ENCODE assay signal across 8 cellular contexts in genomic region chr1:81414417-81415087, GRCh38.
DNase-seq lines count a peak whose midpoint lies in the region; ATAC-seq and TF ChIP-seq lines count a peak whose summit lies in the region.

No MANE protein-coding gene starts in this region.

- WGBS in right lobe of liver (ENCODE audit: insufficient coverage, low coverage, low lambda C conversion rate, missing lambda C conversion rate) = 17% methylated on average over 13 of the region's 13 CpGs
- 24 to 28% methylated on average over 13 of the region's 13 CpGs for WGBS in aorta, 2 donors

- POLR2A ChIA-PET in CD4-positive, alpha-beta memory T cell (lab: Charles Lee; ENCODE audit: partially characterized antibody) = no interaction called here

- no peaks in the 10 kb centered on the region for H3K4me1 ChIP-seq in colonic mucosa
- H3K4me1 ChIP-seq in right lobe of liver = no peaks in the 10 kb centered on the region
- peaks cover 0 to 2% of the 10 kb centered on the region in 2 donors for H3K4me1 ChIP-seq in aorta (ENCODE audit: control insufficient read depth in 1 of 2, insufficient read depth in 2 of 2, low read length in 2 of 2)
- no peaks in the 10 kb centered on the region for H3K4me1 ChIP-seq in CD4-positive, alpha-beta memory T cell (ENCODE audit: insufficient read depth, low read length)

- TF ChIP-seq POLR2A in right lobe of liver (IDR thresholded peaks at IDR 0.05) = no peak

- peak; percentile 1 to 5 for DNase-seq in stimulated activated CD4-positive, alpha-beta T cell treated with anti-CD3 and anti-CD28 coated beads, Interleukin-2, amount 100 ng/mL, for 48 hours
- no peak for DNase-seq in stimulated activated CD4-positive, alpha-beta T cell treated with anti-CD3 and anti-CD28 coated beads, Interleukin-4, amount 100 ng/mL, for 4 hours
- DNase-seq in NCI-H1092 (lab: John Stamatoyannopoulos, UW) (peak; percentile 51), colonic mucosa (peak; percentile 89), right lobe of liver (peak; percentile 60 to 66 (median 65)), aorta (peak; percentile 62 to 84)
- no peak for DNase-seq in CD4-positive, alpha-beta memory T cell

- H3K4me3 ChIP-seq in colonic mucosa (no peak overlapping the region), right lobe of liver (no peak overlapping the region), aorta (ENCODE audit: low read length in 2 of 2) (no peak overlapping the region)
- no peak overlapping the region for H3K4me3 ChIP-seq in CD4-positive, alpha-beta memory T cell (ENCODE audit: low read length in 2 of 2)

- no peak overlapping the region for H3K27ac Mint-ChIP-seq in CD4-positive, alpha-beta memory T cell

- CTCF ChIA-PET in CD4-positive, alpha-beta memory T cell (lab: Charles Lee; ENCODE audit: partially characterized antibody) = no interaction called here

- H3K9me3 Mint-ChIP-seq in CD4-positive, alpha-beta memory T cell = peaks cover 0 to 7% (median 2%) of the 10 kb centered on the region in 8 donors

- no peaks in the 10 kb centered on the region for H3K27me3 ChIP-seq in colonic mucosa
- H3K27me3 ChIP-seq in right lobe of liver = no peaks in the 10 kb centered on the region
- no peaks in the 10 kb centered on the region for H3K27me3 ChIP-seq in aorta (ENCODE audit: control insufficient read depth in 1 of 2, insufficient read depth in 2 of 2, low read length in 1 of 2)
- no peaks in the 10 kb centered on the region for H3K27me3 ChIP-seq in CD4-positive, alpha-beta memory T cell (ENCODE audit: insufficient read depth, low read length)

- peak overlapping the region in 1 of 8 donors; percentile 43 for H3K4me3 Mint-ChIP-seq in CD4-positive, alpha-beta memory T cell

- H3K4me1 Mint-ChIP-seq in CD4-positive, alpha-beta memory T cell = no peaks in the 10 kb centered on the region

- H3K36me3 ChIP-seq in colonic mucosa (no peaks in the 10 kb centered on the region), right lobe of liver (no peaks in the 10 kb centered on the region), aorta (ENCODE audit: control insufficient read depth in 1 of 2, insufficient read depth in 2 of 2, low read length in 1 of 2) (no peaks in the 10 kb centered on the region)
- no peaks in the 10 kb centered on the region for H3K36me3 ChIP-seq in CD4-positive, alpha-beta memory T cell (ENCODE audit: insufficient read depth, low read length)

- peak; percentile 89 for ATAC-seq in HG02588 (IDR thresholded peaks at IDR 0.05; ENCODE audit: unreplicated experiment)
- ATAC-seq in right lobe of liver = peak; percentile 86 to 98 (median 96)
- peak; percentile 87 for ATAC-seq in aorta (ENCODE audit: low FRiP score)

- intact Hi-C loops in colonic mucosa (cut with DNase I) = no loop called here
- intact Hi-C loops in right lobe of liver (cut with DNase I) = no loop called here
- intact Hi-C loops in aorta (cut with DNase I) = no loop called here
- intact Hi-C loops in CD4-positive, alpha-beta memory T cell (cut with micrococcal nuclease) = no loop called here

- H3K27ac ChIP-seq in colonic mucosa = no peak overlapping the region
- no peak overlapping the region for H3K27ac ChIP-seq in right lobe of liver
- H3K27ac ChIP-seq in aorta (ENCODE audit: low read depth in 1 of 2, low read length in 2 of 2) = no peak overlapping the region
- no peak overlapping the region for H3K27ac ChIP-seq in CD4-positive, alpha-beta memory T cell (ENCODE audit: low read depth, low read length)

- H3K36me3 Mint-ChIP-seq in CD4-positive, alpha-beta memory T cell = no peaks in the 10 kb centered on the region

- H3K9me3 ChIP-seq in colonic mucosa = no peaks in the 10 kb centered on the region
- H3K9me3 ChIP-seq in right lobe of liver = no peaks in the 10 kb centered on the region
- H3K9me3 ChIP-seq in aorta (ENCODE audit: control insufficient read depth, low read length) = no peaks in the 10 kb centered on the region
- H3K9me3 ChIP-seq in CD4-positive, alpha-beta memory T cell (ENCODE audit: control insufficient read depth in 1 of 2, low read length in 2 of 2) = no peaks in the 10 kb centered on the region

- TF ChIP-seq CTCF in colonic mucosa (IDR thresholded peaks at IDR 0.05) = peak; percentile 87
- peak; percentile 47 to 70 (median 62) for TF ChIP-seq CTCF in right lobe of liver (IDR thresholded peaks at IDR 0.05)

- no peak overlapping the region for H3K9ac ChIP-seq in colonic mucosa (ENCODE audit: low read depth in 2 of 2, low read length in 2 of 2)

- no peaks in the 10 kb centered on the region for H3K27me3 Mint-ChIP-seq in CD4-positive, alpha-beta memory T cell

Comparison
In these comparisons a context has a peak if more than half of its experiments do, and no peak if none do; other contexts are left out.
1. DNase-seq: peak in stimulated activated CD4-positive, alpha-beta T cell treated with anti-CD3 and anti-CD28 coated beads, Interleukin-2, amount 100 ng/mL, for 48 hours (2 of 2), NCI-H1092 (single experiment), colonic mucosa (single experiment), right lobe of liver (3 of 3) and aorta (2 of 2); none in stimulated activated CD4-positive, alpha-beta T cell treated with anti-CD3 and anti-CD28 coated beads, Interleukin-4, amount 100 ng/mL, for 4 hours (0 of 2) and CD4-positive, alpha-beta memory T cell (0 of 5).
2. Peak in every context shown above with its lines, with median percentiles within 50 percentile points of each other: ATAC-seq.